ENCODE assay signal across 1 cellular context in the genomic region with DNA sequence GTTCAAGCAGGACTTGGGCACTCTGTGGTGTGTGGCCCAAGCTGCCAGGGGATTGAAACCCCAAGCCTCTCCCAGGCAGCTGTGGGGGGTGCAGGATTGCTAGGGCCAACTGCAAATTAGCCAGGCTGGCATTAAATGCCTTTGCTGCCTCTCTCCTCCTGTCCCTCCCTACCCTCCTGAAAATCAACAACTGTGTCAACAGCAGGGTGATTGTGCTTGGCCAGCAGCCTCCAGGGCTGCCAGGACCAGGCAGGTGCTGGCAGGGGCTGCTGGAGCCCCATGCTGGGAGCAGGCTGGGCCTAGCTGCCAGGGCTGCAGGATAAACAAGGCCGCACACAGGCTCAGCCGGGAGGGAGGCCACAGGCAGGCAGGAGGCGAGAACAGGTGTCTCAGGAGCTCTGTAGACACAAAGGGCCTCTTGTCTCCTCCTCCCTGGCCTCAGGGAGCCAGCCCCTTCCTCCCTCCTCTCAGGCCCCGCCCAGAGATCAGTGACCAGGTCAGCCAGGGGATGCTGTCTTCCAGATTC.
A peak's percentile ranks its signal among the peaks of the same experiment; 100 is the strongest.
TF ChIP-seq lines count a peak whose summit lies in the region.

No MANE protein-coding gene starts in this region.

TF ChIP-seq in HepG2, 621 proteins besides CTCF, POLR2A, EP300 and RAD21 (continued from another document and continues in another):
- TF ChIP-seq, protein P1, sequence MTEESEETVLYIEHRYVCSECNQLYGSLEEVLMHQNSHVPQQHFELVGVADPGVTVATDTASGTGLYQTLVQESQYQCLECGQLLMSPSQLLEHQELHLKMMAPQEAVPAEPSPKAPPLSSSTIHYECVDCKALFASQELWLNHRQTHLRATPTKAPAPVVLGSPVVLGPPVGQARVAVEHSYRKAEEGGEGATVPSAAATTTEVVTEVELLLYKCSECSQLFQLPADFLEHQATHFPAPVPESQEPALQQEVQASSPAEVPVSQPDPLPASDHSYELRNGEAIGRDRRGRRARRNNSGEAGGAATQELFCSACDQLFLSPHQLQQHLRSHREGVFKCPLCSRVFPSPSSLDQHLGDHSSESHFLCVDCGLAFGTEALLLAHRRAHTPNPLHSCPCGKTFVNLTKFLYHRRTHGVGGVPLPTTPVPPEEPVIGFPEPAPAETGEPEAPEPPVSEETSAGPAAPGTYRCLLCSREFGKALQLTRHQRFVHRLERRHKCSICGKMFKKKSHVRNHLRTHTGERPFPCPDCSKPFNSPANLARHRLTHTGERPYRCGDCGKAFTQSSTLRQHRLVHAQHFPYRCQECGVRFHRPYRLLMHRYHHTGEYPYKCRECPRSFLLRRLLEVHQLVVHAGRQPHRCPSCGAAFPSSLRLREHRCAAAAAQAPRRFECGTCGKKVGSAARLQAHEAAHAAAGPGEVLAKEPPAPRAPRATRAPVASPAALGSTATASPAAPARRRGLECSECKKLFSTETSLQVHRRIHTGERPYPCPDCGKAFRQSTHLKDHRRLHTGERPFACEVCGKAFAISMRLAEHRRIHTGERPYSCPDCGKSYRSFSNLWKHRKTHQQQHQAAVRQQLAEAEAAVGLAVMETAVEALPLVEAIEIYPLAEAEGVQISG (CRISPR knock-in tag; IDR thresholded peaks at IDR 0.05), result peak; percentile 40; the same call in 1 of the 2 replicates
- TF ChIP-seq YEATS2 (CRISPR knock-in tag; IDR thresholded peaks at IDR 0.05; ENCODE audit: borderline replicate concordance) (peak; percentile 70; the same call in 1 of the 2 replicates), ZFX (CRISPR knock-in tag; IDR thresholded peaks at IDR 0.05; ENCODE audit: low read depth) (peak; percentile 97), RCOR2 (CRISPR knock-in tag; IDR thresholded peaks at IDR 0.05) (peak; percentile 30; the same call in 1 of the 2 replicates), ZMYM3 (CRISPR knock-in tag; IDR thresholded peaks at IDR 0.05) (0 out of 2 replicates have a peak, but pooled peaks have one; percentile 49), SAP130 (CRISPR knock-in tag; IDR thresholded peaks at IDR 0.05; ENCODE audit: low read depth) (peak; percentile 67), ZSCAN21 (CRISPR knock-in tag; IDR thresholded peaks at IDR 0.05; ENCODE audit: borderline replicate concordance) (0 out of 2 replicates have a peak, but pooled peaks have one; percentile 51), SKI (IDR thresholded peaks at IDR 0.05; ENCODE audit: partially characterized antibody) (no peak), CCDC6 (CRISPR knock-in tag; IDR thresholded peaks at IDR 0.05) (peak; percentile 53; the same call in 1 of the 2 replicates), SALL1 (CRISPR knock-in tag; IDR thresholded peaks at IDR 0.05) (peak; percentile 64; the same call in 1 of the 2 replicates), KDM1A (CRISPR knock-in tag; IDR thresholded peaks at IDR 0.05) (0 out of 2 replicates have a peak, but pooled peaks have one; percentile 19), IRF2 (CRISPR knock-in tag; IDR thresholded peaks at IDR 0.05) (peak; percentile 47; the same call in 1 of the 2 replicates), AKAP8 (CRISPR knock-in tag; IDR thresholded peaks at IDR 0.05) (no peak), SRF (IDR thresholded peaks at IDR 0.05; ENCODE audit: low read depth, low read length) (no peak), ZNF713 (CRISPR knock-in tag; IDR thresholded peaks at IDR 0.05) (no peak), CEBPG (CRISPR knock-in tag; IDR thresholded peaks at IDR 0.05) (0 out of 2 replicates have a peak, but pooled peaks have one; percentile 9), ZEB1 (IDR thresholded peaks at IDR 0.05; ENCODE audit: insufficient replicate concordance, low read depth) (peak; percentile 46), NBN (conservative IDR thresholded peaks at IDR 0.05) (no peak), ZSCAN25 (CRISPR knock-in tag; IDR thresholded peaks at IDR 0.05) (no peak), RARA (CRISPR knock-in tag; IDR thresholded peaks at IDR 0.05) (0 out of 2 replicates have a peak, but pooled peaks have one; percentile 23), ZNF354B (CRISPR knock-in tag; IDR thresholded peaks at IDR 0.05) (no peak), HOXA3 (CRISPR knock-in tag; IDR thresholded peaks at IDR 0.05) (0 out of 2 replicates have a peak, but pooled peaks have one; percentile 41), RBAK (CRISPR knock-in tag; IDR thresholded peaks at IDR 0.05) (no peak), POGZ (CRISPR knock-in tag; IDR thresholded peaks at IDR 0.05) (0 out of 2 replicates have a peak, but pooled peaks have one; percentile 15), ZNF331 (CRISPR knock-in tag; IDR thresholded peaks at IDR 0.05) (peak; percentile 72), FOXO1 (CRISPR knock-in tag; IDR thresholded peaks at IDR 0.05) (peak; percentile 53; the same call in 1 of the 2 replicates), ZFY (CRISPR knock-in tag; IDR thresholded peaks at IDR 0.05) (peak; percentile 92), FOXP1 (IDR thresholded peaks at IDR 0.05) (no peak), FOXP1 (CRISPR knock-in tag; IDR thresholded peaks at IDR 0.05) (peak; percentile 32; the same call in 1 of the 2 replicates), GATAD1 (CRISPR knock-in tag; IDR thresholded peaks at IDR 0.05) (0 out of 2 replicates have a peak, but pooled peaks have one; percentile 38), JUND (CRISPR knock-in tag; IDR thresholded peaks at IDR 0.05) (0 out of 2 replicates have a peak, but pooled peaks have one; percentile 20), GABPB1 (CRISPR knock-in tag; IDR thresholded peaks at IDR 0.05) (peak; percentile 55; the same call in 1 of the 2 replicates), HNRNPL (IDR thresholded peaks at IDR 0.05; ENCODE audit: low read depth, low read length) (peak; percentile 99), XRCC5 (optimal IDR thresholded peaks at IDR 0.05; ENCODE audit: low read length) (peak; percentile 51), MAFF (IDR thresholded peaks at IDR 0.05; ENCODE audit: low read depth, low read length) (0 out of 2 replicates have a peak, but pooled peaks have one; percentile 14), GATAD2A (CRISPR knock-in tag; IDR thresholded peaks at IDR 0.05) (peak; percentile 71), ZNF329 (CRISPR knock-in tag; IDR thresholded peaks at IDR 0.05; ENCODE audit: low read depth) (no peak), NCOA2 (CRISPR knock-in tag; IDR thresholded peaks at IDR 0.05) (0 out of 2 replicates have a peak, but pooled peaks have one; percentile 31), LCORL (IDR thresholded peaks at IDR 0.05) (no peak), LCORL (CRISPR knock-in tag; IDR thresholded peaks at IDR 0.05) (peak; percentile 36; the same call in 1 of the 2 replicates), HNRNPH1 (optimal IDR thresholded peaks at IDR 0.05; ENCODE audit: low read depth, low read length) (no peak), KDM2A (CRISPR knock-in tag; IDR thresholded peaks at IDR 0.05; ENCODE audit: borderline replicate concordance, low read depth) (peak; percentile 29; the same call in 1 of the 2 replicates), TBL1XR1 (IDR thresholded peaks at IDR 0.05; ENCODE audit: borderline replicate concordance, low read length, partially characterized antibody) (no peak), BHLHE40 (IDR thresholded peaks at IDR 0.05; ENCODE audit: low read length) (no peak), PAWR (CRISPR knock-in tag; IDR thresholded peaks at IDR 0.05; ENCODE audit: borderline replicate concordance) (no peak), ZNF569 (CRISPR knock-in tag; IDR thresholded peaks at IDR 0.05; ENCODE audit: borderline replicate concordance) (no peak), NFKB2 (CRISPR knock-in tag; IDR thresholded peaks at IDR 0.05; ENCODE audit: borderline replicate concordance) (0 out of 2 replicates have a peak, but pooled peaks have one; percentile 23), ERF (CRISPR knock-in tag; IDR thresholded peaks at IDR 0.05) (0 out of 2 replicates have a peak, but pooled peaks have one; percentile 23), FOXK1 (CRISPR knock-in tag; IDR thresholded peaks at IDR 0.05; ENCODE audit: borderline replicate concordance, low read depth) (peak; percentile 80; the same call in 1 of the 2 replicates), ZNF598 (CRISPR knock-in tag; IDR thresholded peaks at IDR 0.05; ENCODE audit: borderline replicate concordance) (0 out of 2 replicates have a peak, but pooled peaks have one; percentile 49), JARID2 (CRISPR knock-in tag; IDR thresholded peaks at IDR 0.05; ENCODE audit: insufficient replicate concordance) (no peak), TRIM24 (CRISPR knock-in tag; IDR thresholded peaks at IDR 0.05) (no peak), ZNF724P (CRISPR knock-in tag; IDR thresholded peaks at IDR 0.05; ENCODE audit: borderline replicate concordance) (no peak)
- TF ChIP-seq, protein P2, sequence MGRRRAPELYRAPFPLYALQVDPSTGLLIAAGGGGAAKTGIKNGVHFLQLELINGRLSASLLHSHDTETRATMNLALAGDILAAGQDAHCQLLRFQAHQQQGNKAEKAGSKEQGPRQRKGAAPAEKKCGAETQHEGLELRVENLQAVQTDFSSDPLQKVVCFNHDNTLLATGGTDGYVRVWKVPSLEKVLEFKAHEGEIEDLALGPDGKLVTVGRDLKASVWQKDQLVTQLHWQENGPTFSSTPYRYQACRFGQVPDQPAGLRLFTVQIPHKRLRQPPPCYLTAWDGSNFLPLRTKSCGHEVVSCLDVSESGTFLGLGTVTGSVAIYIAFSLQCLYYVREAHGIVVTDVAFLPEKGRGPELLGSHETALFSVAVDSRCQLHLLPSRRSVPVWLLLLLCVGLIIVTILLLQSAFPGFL (CRISPR knock-in tag; IDR thresholded peaks at IDR 0.05), result no peak
- TF ChIP-seq, protein P3, sequence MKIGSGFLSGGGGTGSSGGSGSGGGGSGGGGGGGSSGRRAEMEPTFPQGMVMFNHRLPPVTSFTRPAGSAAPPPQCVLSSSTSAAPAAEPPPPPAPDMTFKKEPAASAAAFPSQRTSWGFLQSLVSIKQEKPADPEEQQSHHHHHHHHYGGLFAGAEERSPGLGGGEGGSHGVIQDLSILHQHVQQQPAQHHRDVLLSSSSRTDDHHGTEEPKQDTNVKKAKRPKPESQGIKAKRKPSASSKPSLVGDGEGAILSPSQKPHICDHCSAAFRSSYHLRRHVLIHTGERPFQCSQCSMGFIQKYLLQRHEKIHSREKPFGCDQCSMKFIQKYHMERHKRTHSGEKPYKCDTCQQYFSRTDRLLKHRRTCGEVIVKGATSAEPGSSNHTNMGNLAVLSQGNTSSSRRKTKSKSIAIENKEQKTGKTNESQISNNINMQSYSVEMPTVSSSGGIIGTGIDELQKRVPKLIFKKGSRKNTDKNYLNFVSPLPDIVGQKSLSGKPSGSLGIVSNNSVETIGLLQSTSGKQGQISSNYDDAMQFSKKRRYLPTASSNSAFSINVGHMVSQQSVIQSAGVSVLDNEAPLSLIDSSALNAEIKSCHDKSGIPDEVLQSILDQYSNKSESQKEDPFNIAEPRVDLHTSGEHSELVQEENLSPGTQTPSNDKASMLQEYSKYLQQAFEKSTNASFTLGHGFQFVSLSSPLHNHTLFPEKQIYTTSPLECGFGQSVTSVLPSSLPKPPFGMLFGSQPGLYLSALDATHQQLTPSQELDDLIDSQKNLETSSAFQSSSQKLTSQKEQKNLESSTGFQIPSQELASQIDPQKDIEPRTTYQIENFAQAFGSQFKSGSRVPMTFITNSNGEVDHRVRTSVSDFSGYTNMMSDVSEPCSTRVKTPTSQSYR (CRISPR knock-in tag; IDR thresholded peaks at IDR 0.05; ENCODE audit: borderline replicate concordance), result no peak; the same call in 1 of the 2 replicates
- TF ChIP-seq, protein P4, sequence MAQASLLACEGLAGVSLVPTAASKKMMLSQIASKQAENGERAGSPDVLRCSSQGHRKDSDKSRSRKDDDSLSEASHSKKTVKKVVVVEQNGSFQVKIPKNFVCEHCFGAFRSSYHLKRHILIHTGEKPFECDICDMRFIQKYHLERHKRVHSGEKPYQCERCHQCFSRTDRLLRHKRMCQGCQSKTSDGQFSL (CRISPR knock-in tag; IDR thresholded peaks at IDR 0.05), result peak; percentile 66; the same call in 1 of the 2 replicates
- TF ChIP-seq, protein P5, sequence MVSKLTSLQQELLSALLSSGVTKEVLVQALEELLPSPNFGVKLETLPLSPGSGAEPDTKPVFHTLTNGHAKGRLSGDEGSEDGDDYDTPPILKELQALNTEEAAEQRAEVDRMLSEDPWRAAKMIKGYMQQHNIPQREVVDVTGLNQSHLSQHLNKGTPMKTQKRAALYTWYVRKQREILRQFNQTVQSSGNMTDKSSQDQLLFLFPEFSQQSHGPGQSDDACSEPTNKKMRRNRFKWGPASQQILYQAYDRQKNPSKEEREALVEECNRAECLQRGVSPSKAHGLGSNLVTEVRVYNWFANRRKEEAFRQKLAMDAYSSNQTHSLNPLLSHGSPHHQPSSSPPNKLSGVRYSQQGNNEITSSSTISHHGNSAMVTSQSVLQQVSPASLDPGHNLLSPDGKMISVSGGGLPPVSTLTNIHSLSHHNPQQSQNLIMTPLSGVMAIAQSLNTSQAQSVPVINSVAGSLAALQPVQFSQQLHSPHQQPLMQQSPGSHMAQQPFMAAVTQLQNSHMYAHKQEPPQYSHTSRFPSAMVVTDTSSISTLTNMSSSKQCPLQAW (CRISPR knock-in tag; IDR thresholded peaks at IDR 0.05), result peak; percentile 60
- TF ChIP-seq, protein P6, sequence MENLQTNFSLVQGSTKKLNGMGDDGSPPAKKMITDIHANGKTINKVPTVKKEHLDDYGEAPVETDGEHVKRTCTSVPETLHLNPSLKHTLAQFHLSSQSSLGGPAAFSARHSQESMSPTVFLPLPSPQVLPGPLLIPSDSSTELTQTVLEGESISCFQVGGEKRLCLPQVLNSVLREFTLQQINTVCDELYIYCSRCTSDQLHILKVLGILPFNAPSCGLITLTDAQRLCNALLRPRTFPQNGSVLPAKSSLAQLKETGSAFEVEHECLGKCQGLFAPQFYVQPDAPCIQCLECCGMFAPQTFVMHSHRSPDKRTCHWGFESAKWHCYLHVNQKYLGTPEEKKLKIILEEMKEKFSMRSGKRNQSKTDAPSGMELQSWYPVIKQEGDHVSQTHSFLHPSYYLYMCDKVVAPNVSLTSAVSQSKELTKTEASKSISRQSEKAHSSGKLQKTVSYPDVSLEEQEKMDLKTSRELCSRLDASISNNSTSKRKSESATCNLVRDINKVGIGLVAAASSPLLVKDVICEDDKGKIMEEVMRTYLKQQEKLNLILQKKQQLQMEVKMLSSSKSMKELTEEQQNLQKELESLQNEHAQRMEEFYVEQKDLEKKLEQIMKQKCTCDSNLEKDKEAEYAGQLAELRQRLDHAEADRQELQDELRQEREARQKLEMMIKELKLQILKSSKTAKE (CRISPR knock-in tag; IDR thresholded peaks at IDR 0.05; ENCODE audit: borderline replicate concordance), result 0 out of 2 replicates have a peak, but pooled peaks have one; percentile 35
- TF ChIP-seq, protein P7, sequence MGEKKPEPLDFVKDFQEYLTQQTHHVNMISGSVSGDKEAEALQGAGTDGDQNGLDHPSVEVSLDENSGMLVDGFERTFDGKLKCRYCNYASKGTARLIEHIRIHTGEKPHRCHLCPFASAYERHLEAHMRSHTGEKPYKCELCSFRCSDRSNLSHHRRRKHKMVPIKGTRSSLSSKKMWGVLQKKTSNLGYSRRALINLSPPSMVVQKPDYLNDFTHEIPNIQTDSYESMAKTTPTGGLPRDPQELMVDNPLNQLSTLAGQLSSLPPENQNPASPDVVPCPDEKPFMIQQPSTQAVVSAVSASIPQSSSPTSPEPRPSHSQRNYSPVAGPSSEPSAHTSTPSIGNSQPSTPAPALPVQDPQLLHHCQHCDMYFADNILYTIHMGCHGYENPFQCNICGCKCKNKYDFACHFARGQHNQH (CRISPR knock-in tag; IDR thresholded peaks at IDR 0.05), result peak; percentile 41; the same call in 1 of the 2 replicates
- TF ChIP-seq, protein P8, sequence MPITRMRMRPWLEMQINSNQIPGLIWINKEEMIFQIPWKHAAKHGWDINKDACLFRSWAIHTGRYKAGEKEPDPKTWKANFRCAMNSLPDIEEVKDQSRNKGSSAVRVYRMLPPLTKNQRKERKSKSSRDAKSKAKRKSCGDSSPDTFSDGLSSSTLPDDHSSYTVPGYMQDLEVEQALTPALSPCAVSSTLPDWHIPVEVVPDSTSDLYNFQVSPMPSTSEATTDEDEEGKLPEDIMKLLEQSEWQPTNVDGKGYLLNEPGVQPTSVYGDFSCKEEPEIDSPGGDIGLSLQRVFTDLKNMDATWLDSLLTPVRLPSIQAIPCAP (CRISPR knock-in tag; IDR thresholded peaks at IDR 0.05; ENCODE audit: low read depth), result no peak
